Comparison of ENCODE assay signal across 34 cellular contexts in genomic region chr19:35407619-35408018, GRCh38. TPM values are rescaled to one million over a fixed set of nuclear protein-coding genes. Genes with fewer than 3 reads are reported as not detected.
"Had no signal": no experiment of that assay in that cellular context is flagged by ENCODE, and none has a peak within 500 bp of the region (broad histone marks: within the 10 kb centered on the region; RNA-seq: fewer than 3 reads in every experiment).

No MANE protein-coding gene starts in this region.

- H3K27ac ChIP-seq: ascending aorta, cardiac muscle cell, colonic mucosa, VCaP had no signal

- H3K4me1 ChIP-seq: ascending aorta, colonic mucosa had no signal

- DNase-seq: activated B cell treated with CpG ODN at 0.5 μM for 24 hours; activated CD4-positive, alpha-beta memory T cell treated with anti-CD3 and anti-CD28 coated beads for 36 hours; activated CD4-positive, alpha-beta T cell treated with anti-CD3 and anti-CD28 coated beads for 4 hours; activated CD4-positive, alpha-beta T cell treated with anti-CD3 and anti-CD28 coated beads, Interleukin-2, amount 10 ng/mL, durations not matched to agents 24 days and 14 days; activated CD4-positive, alpha-beta T cell treated with anti-CD3 and anti-CD28 coated beads, Interleukin-2, amount 50 U/mL, for 1 hour; activated CD4-positive, alpha-beta T cell treated with anti-CD3 and anti-CD28 coated beads, Interleukin-2, amount 50 U/mL, for 4 hours; activated CD4-positive, CD25-positive, alpha-beta regulatory T cell treated with anti-CD3 and anti-CD28 coated beads, Interleukin-2, amount 50 U/mL, for 72 hours; activated CD8-positive, alpha-beta memory T cell treated with anti-CD3 and anti-CD28 coated beads, Interleukin-2, amount 50 U/mL, for 4 hours; activated CD8-positive, alpha-beta T cell treated with anti-CD3 and anti-CD28 coated beads for 36 hours; activated effector memory CD4-positive, alpha-beta T cell treated with anti-CD3 and anti-CD28 coated beads, Interleukin-2, amount 50 U/mL, for 16 hours; activated naive CD4-positive, alpha-beta T cell treated with anti-CD3 and anti-CD28 coated beads, Interleukin-2, amount 10 ng/mL, durations not matched to agents 7 days and 5 days; activated naive CD4-positive, alpha-beta T cell treated with Interleukin-2 at 50 U/mL for 16 hours; activated naive CD8-positive, alpha-beta T cell treated with anti-CD3 and anti-CD28 coated beads, Interleukin-2, amount 10 ng/mL, durations not matched to agents 7 days and 5 days; activated naive CD8-positive, alpha-beta T cell treated with anti-CD3 and anti-CD28 coated beads, Interleukin-2, amount 50 U/mL, for 24 hours; activated T-cell treated with anti-CD3 and anti-CD28 coated beads for 4 hours; activated T-cell treated with anti-CD3 and anti-CD28 coated beads, Interleukin-2, amount 50 U/mL, for 1 hour; activated T-cell treated with anti-CD3 and anti-CD28 coated beads, Interleukin-2, amount 50 U/mL, for 4 hours; activated T-cell treated with anti-CD3 and anti-CD28 coated beads, Interleukin-2, amount 50 U/mL, for 72 hours; amygdala; anterior cingulate cortex; caudate nucleus; cerebellar nuclear complex; colonic mucosa; T-helper 2 cell; T-helper 9 cell had no signal

- H3K9me3 ChIP-seq: ascending aorta, colonic mucosa had no signal

- H3K27me3 ChIP-seq: ascending aorta, cardiac muscle cell, colonic mucosa had no signal

- H3K4me3 ChIP-seq: ascending aorta, cardiac muscle cell, colonic mucosa had no signal

- ATAC-seq: activated CD8-positive, alpha-beta T cell treated with anti-CD3 and anti-CD28 coated beads for 36 hours; activated naive CD8-positive, alpha-beta T cell treated with anti-CD3 and anti-CD28 coated beads, Interleukin-2, amount 50 U/mL, for 24 hours; activated T-cell treated with anti-CD3 and anti-CD28 coated beads, Interleukin-2, amount 50 U/mL, for 4 hours; activated T-cell treated with anti-CD3 and anti-CD28 coated beads, Interleukin-2, amount 50 U/mL, for 72 hours; activated T-helper 17 cell treated with anti-CD3 and anti-CD28 coated beads, Interleukin-2, amount 50 U/mL, for 72 hours had no signal

- H3K36me3 ChIP-seq: ascending aorta, cardiac muscle cell, colonic mucosa had no signal

- FAIRE-seq: bronchial epithelial cell, TTC549 had no signal

RNA-seq across cellular contexts. Expression of gene GPR42, which starts 36.8 kb away (rescaled TPM):
- total RNA-seq: activated B cell treated with CpG ODN at 0.5 μM for 24 hours; activated CD8-positive, alpha-beta memory T cell treated with anti-CD3 and anti-CD28 coated beads for 36 hours; activated naive CD8-positive, alpha-beta T cell treated with anti-CD3 and anti-CD28 coated beads, Interleukin-2, amount 10 ng/mL, durations not matched to agents 7 days and 5 days; activated T-helper 1 cell treated with anti-CD3 and anti-CD28 coated beads, Interleukin-12 subunit alpha, Interleukin-12 subunit beta, Interleukin-2, Interleukin-4 antibody, amounts not matched to agents 30 ng/mL and 10 ng/mL and 1 ng/mL, durations not matched to agents 14 hours and 24 hours and 36 hours; ascending aorta; bronchial epithelial cell; chondrocyte; colonic mucosa had no signal
- polyA plus RNA-seq: cardiac muscle cell had no signal

RNA-seq across cellular contexts. Expression of gene FFAR2, which starts 40.4 kb away (rescaled TPM):
- total RNA-seq: activated B cell treated with CpG ODN at 0.5 μM for 24 hours; activated CD4-positive, alpha-beta memory T cell treated with anti-CD3 and anti-CD28 coated beads for 36 hours; activated CD4-positive, alpha-beta T cell treated with anti-CD3 and anti-CD28 coated beads, Interleukin-2, amount 10 ng/mL, durations not matched to agents 24 days and 14 days; activated CD8-positive, alpha-beta memory T cell treated with anti-CD3 and anti-CD28 coated beads for 36 hours; activated CD8-positive, alpha-beta T cell treated with anti-CD3 and anti-CD28 coated beads for 36 hours; activated naive CD8-positive, alpha-beta T cell treated with anti-CD3 and anti-CD28 coated beads, Interleukin-2, amount 10 ng/mL, durations not matched to agents 7 days and 5 days; activated T-cell treated with anti-CD3 and anti-CD28 coated beads, Interleukin-2, amount 50 U/mL, for 4 hours; activated T-cell treated with anti-CD3 and anti-CD28 coated beads, Interleukin-2, amount 50 U/mL, for 72 hours; activated T-helper 1 cell treated with anti-CD3 and anti-CD28 coated beads, Interleukin-12 subunit alpha, Interleukin-12 subunit beta, Interleukin-2, Interleukin-4 antibody, amounts not matched to agents 30 ng/mL and 10 ng/mL and 1 ng/mL, durations not matched to agents 14 hours and 24 hours and 36 hours; activated T-helper 17 cell treated with anti-CD3 and anti-CD28 coated beads, Interleukin-2, amount 50 U/mL, for 72 hours; ascending aorta; bronchial epithelial cell; cardiac muscle cell; chondrocyte had no signal
- polyA plus RNA-seq: cardiac muscle cell had no signal

RNA-seq across cellular contexts. Expression of gene FFAR3, which starts 49.4 kb away (rescaled TPM):
- total RNA-seq: activated naive CD8-positive, alpha-beta T cell treated with anti-CD3 and anti-CD28 coated beads, Interleukin-2, amount 10 ng/mL, durations not matched to agents 7 days and 5 days; ascending aorta; bronchial epithelial cell; chondrocyte had no signal
- polyA plus RNA-seq: cardiac muscle cell had no signal

RNA-seq across cellular contexts. Expression of gene FFAR1, which starts 59.9 kb away (rescaled TPM):
- total RNA-seq: activated CD8-positive, alpha-beta memory T cell treated with anti-CD3 and anti-CD28 coated beads for 36 hours; activated CD8-positive, alpha-beta T cell treated with anti-CD3 and anti-CD28 coated beads for 36 hours; activated naive CD8-positive, alpha-beta T cell treated with anti-CD3 and anti-CD28 coated beads, Interleukin-2, amount 10 ng/mL, durations not matched to agents 7 days and 5 days; activated T-cell treated with anti-CD3 and anti-CD28 coated beads, Interleukin-2, amount 50 U/mL, for 4 hours; ascending aorta; bronchial epithelial cell; cardiac muscle cell; chondrocyte; colonic mucosa had no signal
